In genomic region chr7:7114575-7115291, GRCh38 we compare ENCODE assay signal across 17 cellular contexts.
DNase-seq lines count a peak whose midpoint lies in the region; ATAC-seq and TF ChIP-seq lines count a peak whose summit lies in the region.
"Had no signal": no experiment of that assay in that cellular context is flagged by ENCODE, and none has a peak within 500 bp of the region (broad histone marks: within the 10 kb centered on the region; RNA-seq: fewer than 3 reads in every experiment).

No MANE protein-coding gene starts in this region.

- no peak overlapping the region for H3K4me3 Mint-ChIP-seq in endodermal cell
- H3K4me3 Mint-ChIP-seq: activated CD4-positive, alpha-beta memory T cell treated with anti-CD3 and anti-CD28 coated beads for 36 hours; neural crest cell; stimulated activated naive B cell treated with anti-CD40 and anti-IgM and Interleukin-4, amounts not matched to agents 10 μg/mL and 1 μg/mL and 100 μg/mL, for 72 hours had no signal

- H3K4me3 ChIP-seq in endodermal cell (ENCODE audit: low read length), result peak overlapping the region; percentile 4
- H3K4me3 ChIP-seq: coronary artery, esophagus muscularis mucosa had no signal

- DNase-seq in SIG-M5 treated with dmso at 0.1 percent for 504 hours (lab: John Stamatoyannopoulos, UW; ENCODE audit: unreplicated experiment) (peak; percentile 67), SIG-M5 (lab: John Stamatoyannopoulos, UW) (no peak), NCI-H510A (lab: John Stamatoyannopoulos, UW) (peak; percentile 59), endodermal cell (no peak), occipital lobe (lab: John Stamatoyannopoulos, UW) (no peak)
- no peak for DNase-seq in stimulated activated naive CD8-positive, alpha-beta T cell treated with anti-CD3 and anti-CD28 coated beads, Interleukin-15, Interleukin-2, amounts not matched to agents 100 U/mL and 50 U/mL, for 24 hours
- DNase-seq: activated CD4-positive, alpha-beta memory T cell treated with anti-CD3 and anti-CD28 coated beads for 36 hours; anterior cingulate cortex; HCEC 1CT; hypothalamus; stimulated activated naive B cell treated with anti-CD40 and anti-IgM and Interleukin-4, amounts not matched to agents 10 μg/mL and 1 μg/mL and 100 μg/mL, for 72 hours; T-helper 2 cell had no signal

- no peak for TF ChIP-seq CTCF in endodermal cell (conservative IDR thresholded peaks at IDR 0.05)

- no peaks in the 10 kb centered on the region for H3K27me3 ChIP-seq in endodermal cell (ENCODE audit: control insufficient read depth, insufficient read depth, low read length, poor library complexity, severe bottlenecking)
- H3K27me3 ChIP-seq: esophagus muscularis mucosa had no signal

- H3K27ac Mint-ChIP-seq in endodermal cell, result no peak overlapping the region
- H3K27ac Mint-ChIP-seq: activated CD4-positive, alpha-beta memory T cell treated with anti-CD3 and anti-CD28 coated beads for 36 hours; stimulated activated naive B cell treated with anti-CD40 and anti-IgM and Interleukin-4, amounts not matched to agents 10 μg/mL and 1 μg/mL and 100 μg/mL, for 72 hours had no signal

- H3K27me3 Mint-ChIP-seq in endodermal cell (ENCODE audit: insufficient read depth), result no peaks in the 10 kb centered on the region
- H3K27me3 Mint-ChIP-seq: activated CD4-positive, alpha-beta memory T cell treated with anti-CD3 and anti-CD28 coated beads for 36 hours; stimulated activated naive B cell treated with anti-CD40 and anti-IgM and Interleukin-4, amounts not matched to agents 10 μg/mL and 1 μg/mL and 100 μg/mL, for 72 hours had no signal

- H3K9ac ChIP-seq in endodermal cell (ENCODE audit: extremely low read depth, low read length, poor library complexity, severe bottlenecking), result no peak overlapping the region

- H3K4me1 Mint-ChIP-seq in endodermal cell, result peaks cover 35% of the 10 kb centered on the region
- H3K4me1 Mint-ChIP-seq: neural crest cell; stimulated activated naive B cell treated with anti-CD40 and anti-IgM and Interleukin-4, amounts not matched to agents 10 μg/mL and 1 μg/mL and 100 μg/mL, for 72 hours had no signal

- ATAC-seq in HG03571 (IDR thresholded peaks at IDR 0.05; ENCODE audit: unreplicated experiment) (no peak), HG03196 (IDR thresholded peaks at IDR 0.05; ENCODE audit: unreplicated experiment) (no peak)
- no peak for ATAC-seq in stimulated activated naive CD8-positive, alpha-beta T cell treated with anti-CD3 and anti-CD28 coated beads, Interleukin-15, Interleukin-2, amounts not matched to agents 100 U/mL and 50 U/mL, for 24 hours
- ATAC-seq: stimulated activated naive B cell treated with anti-CD40 and anti-IgM and Interleukin-4, amounts not matched to agents 10 μg/mL and 1 μg/mL and 100 μg/mL, for 72 hours had no signal

- no peak overlapping the region for H3K27ac ChIP-seq in endodermal cell (ENCODE audit: low read depth, low read length)
- H3K27ac ChIP-seq: coronary artery, esophagus muscularis mucosa had no signal

- 85 to 94% methylated on average over 5 to 6 of the region's 6 CpGs for WGBS in endodermal cell (ENCODE audit: insufficient coverage in 1 of 2, insufficient read length in 1 of 2), 2 experiments

- H3K36me3 ChIP-seq in endodermal cell (ENCODE audit: control insufficient read depth, insufficient read depth, low read length), result no peaks in the 10 kb centered on the region
- H3K36me3 ChIP-seq: esophagus muscularis mucosa had no signal

- peaks cover 3% of the 10 kb centered on the region for H3K4me1 ChIP-seq in endodermal cell (ENCODE audit: control insufficient read depth, insufficient read depth, low read length)
- H3K4me1 ChIP-seq: esophagus muscularis mucosa had no signal

- peaks cover 15% of the 10 kb centered on the region for H3K9me3 Mint-ChIP-seq in endodermal cell

- H3K36me3 Mint-ChIP-seq in endodermal cell (ENCODE audit: low read depth), result no peaks in the 10 kb centered on the region

- H3K9me3 ChIP-seq in endodermal cell (ENCODE audit: control insufficient read depth, low read length), result peaks cover 21% of the 10 kb centered on the region
- H3K9me3 ChIP-seq: esophagus muscularis mucosa had no signal

Comparison
In these comparisons a context has a peak if more than half of its experiments do, and no peak if none do; other contexts are left out.
1. DNase-seq: peak in SIG-M5 treated with dmso at 0.1 percent for 504 hours (single experiment) and NCI-H510A (single experiment); none in SIG-M5 (single experiment), endodermal cell (single experiment), occipital lobe (single experiment) and stimulated activated naive CD8-positive, alpha-beta T cell treated with anti-CD3 and anti-CD28 coated beads, Interleukin-15, Interleukin-2, amounts not matched to agents 100 U/mL and 50 U/mL, for 24 hours (single experiment).